ENCODE assay signal across 8 cellular contexts in genomic region chr6:26659360-26660095, GRCh38. TPM values are rescaled to one million over a fixed set of nuclear protein-coding genes. Genes with fewer than 3 reads are reported as not detected.
DNase-seq lines count a peak whose midpoint lies in the region; ATAC-seq and TF ChIP-seq lines count a peak whose summit lies in the region.
"Not testable (repeated sequence)": the region's sequence is repeated elsewhere in the genome, so short reads cannot be mapped to it uniquely, and the experiment has no call there.

Gene ZNF322, minus strand, starts transcription at chr6:26659746. Its CDS starts 21,193 bp downstream, at chr6:26638553.

- peak; percentile 98 for ATAC-seq in GM23338
- peak; percentile 100 for ATAC-seq in activated T-helper 17 cell treated with anti-CD3 and anti-CD28 coated beads, Interleukin-2, amount 50 U/mL, for 72 hours (replicated peaks)
- peak; percentile 95 to 97 for ATAC-seq in naive thymus-derived CD8-positive, alpha-beta T cell

- not testable (repeated sequence) for H3K9me3 Mint-ChIP-seq in GM23338; activated T-helper 17 cell treated with anti-CD3 and anti-CD28 coated beads, Interleukin-2, amount 50 U/mL, for 72 hours; naive thymus-derived CD8-positive, alpha-beta T cell

- peak within 1 kb of the TSS; percentile 81 for H3K4me3 Mint-ChIP-seq in GM23338
- peak within 1 kb of the TSS; percentile 85 for H3K4me3 Mint-ChIP-seq in activated T-helper 17 cell treated with anti-CD3 and anti-CD28 coated beads, Interleukin-2, amount 50 U/mL, for 72 hours
- peak within 1 kb of the TSS; percentile 83 to 94 (median 90) for H3K4me3 Mint-ChIP-seq in naive thymus-derived CD8-positive, alpha-beta T cell

- not testable (repeated sequence) for H3K27me3 ChIP-seq in DOHH2 (ENCODE audit: control insufficient read depth, low read length)
- peaks cover 16% of the 10 kb centered on the region; the same call in 1 of the 2 replicates for H3K27me3 ChIP-seq in GM23338 (ENCODE audit: insufficient read depth)

- H3K4me2 ChIP-seq in DOHH2 (ENCODE audit: low read length), result peak within 1 kb of the TSS; percentile 87
- peak within 1 kb of the TSS; percentile 87 for H3K4me2 ChIP-seq in GM23338

- DNase-seq in GM23338 (ENCODE audit: low spot score), result peak; percentile 98
- peak; percentile 87 for DNase-seq in LHCN-M2 (ENCODE audit: low read depth)
- peak; percentile 98 for DNase-seq in RPMI8226
- DNase-seq in fibroblast of mammary gland (ENCODE audit: low read depth), result peak; percentile 86
- DNase-seq in naive thymus-derived CD8-positive, alpha-beta T cell, result peak; percentile 65 to 92 (median 80)
- peak; percentile 47 to 86 (median 72) for DNase-seq in stimulated activated naive CD4-positive, alpha-beta T cell (lab: John Stamatoyannopoulos, UW)

- H3K27ac Mint-ChIP-seq in GM23338, result not testable (repeated sequence)
- peak within 1 kb of the TSS; percentile 77 for H3K27ac Mint-ChIP-seq in activated T-helper 17 cell treated with anti-CD3 and anti-CD28 coated beads, Interleukin-2, amount 50 U/mL, for 72 hours
- H3K27ac Mint-ChIP-seq in naive thymus-derived CD8-positive, alpha-beta T cell, result peak within 1 kb of the TSS; percentile 7 to 87 (median 54)

- H3K27me3 Mint-ChIP-seq in GM23338 (ENCODE audit: insufficient read depth, low read depth, poor library complexity), result not testable (repeated sequence)
- H3K27me3 Mint-ChIP-seq in activated T-helper 17 cell treated with anti-CD3 and anti-CD28 coated beads, Interleukin-2, amount 50 U/mL, for 72 hours, result peaks cover 25% of the 10 kb centered on the region
- peaks cover 8 to 25% (median 17%) of the 10 kb centered on the region in 5 donors for H3K27me3 Mint-ChIP-seq in naive thymus-derived CD8-positive, alpha-beta T cell

- not testable (repeated sequence) for H3K36me3 ChIP-seq in DOHH2 (ENCODE audit: control insufficient read depth, low read length); GM23338 (ENCODE audit: insufficient read depth)

- not testable (repeated sequence) for H4K20me1 ChIP-seq in DOHH2 (ENCODE audit: control insufficient read depth, insufficient read depth, low read depth, low read length); GM23338 (replicated peaks; ENCODE audit: insufficient read depth)

- not testable (repeated sequence) for H3K9me2 ChIP-seq in DOHH2 (replicated peaks; ENCODE audit: control insufficient read depth, low read length); GM23338 (ENCODE audit: insufficient read depth)

- H3K4me3 ChIP-seq in DOHH2 (ENCODE audit: low read length) (peak within 1 kb of the TSS; percentile 84), GM23338 (peak within 1 kb of the TSS; percentile 77), fibroblast of mammary gland (ENCODE audit: control insufficient read depth, low read depth, low read length) (peak within 1 kb of the TSS; percentile 72)

- H3K9me3 ChIP-seq in DOHH2 (ENCODE audit: control insufficient read depth, insufficient read depth, low read length), result not testable (repeated sequence)

- peak within 1 kb of the TSS; percentile 99 for H2AFZ ChIP-seq in GM23338

- H3K4me1 ChIP-seq in DOHH2 (ENCODE audit: control insufficient read depth, low read length), result peaks cover 16% of the 10 kb centered on the region
- H3K4me1 ChIP-seq in GM23338 (ENCODE audit: insufficient read depth), result not testable (repeated sequence)

- peaks cover 10% of the 10 kb centered on the region for H3K79me2 ChIP-seq in DOHH2 (ENCODE audit: control insufficient read depth, low read length)
- peaks cover 44% of the 10 kb centered on the region for H3K79me2 ChIP-seq in GM23338 (replicated peaks; ENCODE audit: insufficient read depth)

- not testable (repeated sequence) for H3K4me1 Mint-ChIP-seq in GM23338
- H3K4me1 Mint-ChIP-seq in activated T-helper 17 cell treated with anti-CD3 and anti-CD28 coated beads, Interleukin-2, amount 50 U/mL, for 72 hours, result peaks cover 19% of the 10 kb centered on the region
- H3K4me1 Mint-ChIP-seq in naive thymus-derived CD8-positive, alpha-beta T cell, result peaks cover 11 to 45% (median 40%) of the 10 kb centered on the region in 4 donors

- H3K27ac ChIP-seq in DOHH2 (ENCODE audit: low read depth, low read length); GM23338 (ENCODE audit: low read depth): not testable (repeated sequence)

- not testable (repeated sequence) for TF ChIP-seq CTCF in DOHH2 (IDR thresholded peaks at IDR 0.05; ENCODE audit: low read depth, low read length, poor library complexity, severe bottlenecking); GM23338 (conservative IDR thresholded peaks at IDR 0.05; ENCODE audit: low read depth in 2 of 2); fibroblast of mammary gland (conservative IDR thresholded peaks at IDR 0.05; ENCODE audit: control insufficient read depth, insufficient read depth, low read depth, low read length)

- not testable (repeated sequence) for H3F3A ChIP-seq in DOHH2 (ENCODE audit: control insufficient read depth, insufficient read depth); GM23338 (replicated peaks; ENCODE audit: low read depth)

- H3K36me3 Mint-ChIP-seq in GM23338 (ENCODE audit: low read depth), result not testable (repeated sequence)
- H3K36me3 Mint-ChIP-seq in activated T-helper 17 cell treated with anti-CD3 and anti-CD28 coated beads, Interleukin-2, amount 50 U/mL, for 72 hours (ENCODE audit: low read depth), result peaks cover 32% of the 10 kb centered on the region
- H3K36me3 Mint-ChIP-seq in naive thymus-derived CD8-positive, alpha-beta T cell, result peaks cover 0 to 24% (median 20%) of the 10 kb centered on the region in 3 donors

- POLR2A ChIA-PET in naive thymus-derived CD8-positive, alpha-beta T cell (lab: Charles Lee), result interaction anchor here (0.8 kb wide), 1 partner anchor 91 kb away, joined by 3 read pairs; no protein-coding TSS in a partner anchor

TF ChIP-seq in GM23338, 12 proteins besides CTCF, POLR2A, EP300 and RAD21:
- TF ChIP-seq POLR2AphosphoS5 (IDR thresholded peaks at IDR 0.05; ENCODE audit: low read depth), result peak; percentile 76
- TF ChIP-seq ETS1 (IDR thresholded peaks at IDR 0.05), result 0 out of 2 replicates have a peak, but pooled peaks have one; percentile 33

RNA-seq across cellular contexts. Expression of gene ZNF322, which starts in this region (rescaled TPM):
- 43.3 and 47.0 TPM in 2 replicates for total RNA-seq in GM23338 (2014; rRNA removed; shearing (Covaris generic))
- polyA plus RNA-seq in GM23338 (2016; fragmentation: Nextera tagmentation; extraction: Ambion mirVana), result 59.7 and 61.0 TPM in 2 replicates
- 18.0 and 18.1 TPM in 2 replicates for total RNA-seq in LHCN-M2 (2014; rRNA removed)
- polyA plus RNA-seq in LHCN-M2 (2012), result 4.5 TPM
- total RNA-seq in activated T-helper 17 cell treated with anti-CD3 and anti-CD28 coated beads, Interleukin-2, amount 50 U/mL, for 72 hours, result 1 to 10 TPM; 9.4 to 9.7 TPM
- 10 to 100 TPM; 13.8 to 17.7 TPM for total RNA-seq in naive thymus-derived CD8-positive, alpha-beta T cell
- 1 to 10 TPM; 6.5 to 8.8 (median 8.7) TPM for polyA plus RNA-seq in naive thymus-derived CD8-positive, alpha-beta T cell
